In genomic region chr6:158854214-158855101, GRCh38 we compare ENCODE assay signal across 1 cellular context.
A peak's percentile ranks its signal among the peaks of the same experiment; 100 is the strongest.
TF ChIP-seq lines count a peak whose summit lies in the region.

No MANE protein-coding gene starts in this region.

TF ChIP-seq in K562, 482 proteins besides CTCF, POLR2A, EP300 and RAD21 (continued from another document and continues in another):
- TF ChIP-seq E2F5 (CRISPR knock-in tag; IDR thresholded peaks at IDR 0.05): no peak
- TF ChIP-seq POU5F1 (IDR thresholded peaks at IDR 0.05; ENCODE audit: borderline replicate concordance, low read depth, low read length, partially characterized antibody): no peak
- TF ChIP-seq NR3C1 (CRISPR knock-in tag; IDR thresholded peaks at IDR 0.05): no peak
- TF ChIP-seq L3MBTL2 (IDR thresholded peaks at IDR 0.05): no peak; the same call in 1 of the 2 replicates
- no peak for TF ChIP-seq CHD2 (IDR thresholded peaks at IDR 0.05; ENCODE audit: low read depth, low read length)
- no peak for TF ChIP-seq MCM5 (IDR thresholded peaks at IDR 0.05; ENCODE audit: low read depth)
- TF ChIP-seq TSHZ1 (CRISPR knock-in tag; IDR thresholded peaks at IDR 0.05): no peak
- TF ChIP-seq ZSCAN32 (CRISPR knock-in tag; IDR thresholded peaks at IDR 0.05): no peak
- peak; percentile 46 for TF ChIP-seq CXXC5 (CRISPR knock-in tag; IDR thresholded peaks at IDR 0.05)
- no peak for TF ChIP-seq SIN3B (IDR thresholded peaks at IDR 0.05; ENCODE audit: low read depth)
- TF ChIP-seq GMEB1 (CRISPR knock-in tag; IDR thresholded peaks at IDR 0.05): no peak
- no peak for TF ChIP-seq NCOA6 (IDR thresholded peaks at IDR 0.05)
- no peak; the same call in 1 of the 2 replicates for TF ChIP-seq BCL6 (CRISPR knock-in tag; IDR thresholded peaks at IDR 0.05)
- 0 out of 2 replicates have a peak, but pooled peaks have one; percentile 11 for TF ChIP-seq KAT7 (CRISPR knock-in tag; IDR thresholded peaks at IDR 0.05; ENCODE audit: borderline replicate concordance)
- TF ChIP-seq GABPB1 (CRISPR knock-in tag; IDR thresholded peaks at IDR 0.05): no peak
- TF ChIP-seq HSF4 (CRISPR knock-in tag; IDR thresholded peaks at IDR 0.05; ENCODE audit: borderline replicate concordance): no peak
- TF ChIP-seq KHSRP (IDR thresholded peaks at IDR 0.05): peak; percentile 44; the same call in 1 of the 2 replicates
- TF ChIP-seq ADNP (tag; IDR thresholded peaks at IDR 0.05): 0 out of 2 replicates have a peak, but pooled peaks have one; percentile 59
- TF ChIP-seq ETV5 (CRISPR knock-in tag; IDR thresholded peaks at IDR 0.05; ENCODE audit: low read depth): no peak
- no peak; the same call in 1 of the 2 replicates for TF ChIP-seq RB1 (IDR thresholded peaks at IDR 0.05; ENCODE audit: low read depth)
- TF ChIP-seq SMARCA4 (IDR thresholded peaks at IDR 0.05): peak; percentile 98
- peak; percentile 72 for TF ChIP-seq POLR2B (IDR thresholded peaks at IDR 0.05; ENCODE audit: low read depth, partially characterized antibody)
- no peak for TF ChIP-seq ZNF740 (CRISPR knock-in tag; IDR thresholded peaks at IDR 0.05)
- TF ChIP-seq ZNF740 (tag; IDR thresholded peaks at IDR 0.05): peak in 1 of 2 experiments; percentile 66; a peak in 1 of 4 replicates
- no peak for TF ChIP-seq PBX2 (CRISPR knock-in tag; IDR thresholded peaks at IDR 0.05; ENCODE audit: low read depth)
- 0 out of 2 replicates have a peak, but pooled peaks have one; percentile 8 for TF ChIP-seq PBX2 (tag; conservative IDR thresholded peaks at IDR 0.05; ENCODE audit: low read depth)
- TF ChIP-seq RBBP5 (IDR thresholded peaks at IDR 0.05; ENCODE audit: borderline replicate concordance, insufficient read depth, low read length, poor library complexity, severe bottlenecking): peak; percentile 34
- TF ChIP-seq ARID2 (IDR thresholded peaks at IDR 0.05): 0 out of 2 replicates have a peak, but pooled peaks have one; percentile 6
- TF ChIP-seq SMARCE1 (IDR thresholded peaks at IDR 0.05): peak; percentile 97
- no peak for TF ChIP-seq U2AF2 (optimal IDR thresholded peaks at IDR 0.05; ENCODE audit: low read depth, low read length)
- TF ChIP-seq HDAC6 (IDR thresholded peaks at IDR 0.05; ENCODE audit: low read depth, low read length): no peak
- peak; percentile 44; the same call in 1 of the 2 replicates for TF ChIP-seq FOXO4 (CRISPR knock-in tag; IDR thresholded peaks at IDR 0.05)
- TF ChIP-seq ZNF764 (CRISPR knock-in tag; IDR thresholded peaks at IDR 0.05; ENCODE audit: low read depth): no peak
- no peak for TF ChIP-seq ZNF133 (CRISPR knock-in tag; IDR thresholded peaks at IDR 0.05)
- TF ChIP-seq ZBTB43 (CRISPR knock-in tag; IDR thresholded peaks at IDR 0.05): no peak
- TF ChIP-seq NR2C1 (IDR thresholded peaks at IDR 0.05): no peak
- TF ChIP-seq NR2C1 (tag; IDR thresholded peaks at IDR 0.05): peak; percentile 29; the same call in 1 of the 2 replicates
- TF ChIP-seq ZBTB26 (CRISPR knock-in tag; IDR thresholded peaks at IDR 0.05): peak; percentile 72; the same call in 1 of the 2 replicates
- TF ChIP-seq GABPA (tag; conservative IDR thresholded peaks at IDR 0.05; ENCODE audit: low read depth): peak; percentile 4; the same call in 1 of the 2 replicates
- TF ChIP-seq ZNF76 (CRISPR knock-in tag; IDR thresholded peaks at IDR 0.05; ENCODE audit: borderline replicate concordance): no peak
- no peak for TF ChIP-seq POLR3A (IDR thresholded peaks at IDR 0.05; ENCODE audit: borderline replicate concordance, extremely low read depth, insufficient read depth, insufficient read length)
- TF ChIP-seq HES1 (IDR thresholded peaks at IDR 0.05; ENCODE audit: low read depth): peak; percentile 84
- peak; percentile 94 for TF ChIP-seq BACH1 (tag; IDR thresholded peaks at IDR 0.05)
- TF ChIP-seq DIDO1 (tag; IDR thresholded peaks at IDR 0.05; ENCODE audit: low read depth): no peak; the same call in 1 of the 2 replicates
- TF ChIP-seq REST (CRISPR knock-in tag; IDR thresholded peaks at IDR 0.05; ENCODE audit: low read depth): no peak
- no peak for TF ChIP-seq FIP1L1 (IDR thresholded peaks at IDR 0.05; ENCODE audit: low read depth, low read length, poor library complexity, severe bottlenecking)
- no peak for TF ChIP-seq POLR2AphosphoS2 (IDR thresholded peaks at IDR 0.05; ENCODE audit: low read length)
- TF ChIP-seq MIER1 (IDR thresholded peaks at IDR 0.05; ENCODE audit: low read depth): 0 out of 2 replicates have a peak, but pooled peaks have one; percentile 39
- TF ChIP-seq ZNF197 (CRISPR knock-in tag; IDR thresholded peaks at IDR 0.05; ENCODE audit: low read depth): no peak; the same call in none of the 2 replicates
- TF ChIP-seq RAD51 (IDR thresholded peaks at IDR 0.05; ENCODE audit: borderline replicate concordance, low read depth): no peak
